In genomic region chr9:123834907-123835562, GRCh38 we compare ENCODE assay signal across 9 cellular contexts.
DNase-seq lines count a peak whose midpoint lies in the region; ATAC-seq and TF ChIP-seq lines count a peak whose summit lies in the region.
"Had no signal": no experiment of that assay in that cellular context is flagged by ENCODE, and none has a peak within 500 bp of the region (broad histone marks: within the 10 kb centered on the region; RNA-seq: fewer than 3 reads in every experiment).

No MANE protein-coding gene starts in this region.

- DNase-seq in astrocyte of the spinal cord (ENCODE audit: low read depth, low spot score) = peak; percentile 28
- DNase-seq in nephron progenitor cell = no peak
- no peak for DNase-seq in DMS 273 treated with DMSO at 0.1 percent for 48 hours (lab: John Stamatoyannopoulos, UW)
- no peak for DNase-seq in DMS114 treated with DMSO at 0.1 percent for 48 hours (lab: John Stamatoyannopoulos, UW; ENCODE audit: unreplicated experiment)

- peak overlapping the region; percentile 2 to 87 (median 72) for H3K4me3 Mint-ChIP-seq in IgD-negative memory B cell
- H3K4me3 Mint-ChIP-seq in nephron progenitor cell = no peak overlapping the region

- H3K27me3 Mint-ChIP-seq in IgD-negative memory B cell = no peaks in the 10 kb centered on the region
- H3K27me3 Mint-ChIP-seq in nephron progenitor cell (ENCODE audit: low read depth, poor library complexity) = no peaks in the 10 kb centered on the region

- TF ChIP-seq CTCF in astrocyte of the spinal cord (IDR thresholded peaks at IDR 0.05; ENCODE audit: low read depth, low read length) (no peak), nephron progenitor cell (IDR thresholded peaks at IDR 0.05) (no peak)

- ATAC-seq in GM18861 (IDR thresholded peaks at IDR 0.05; ENCODE audit: unreplicated experiment) (peak; percentile 69), HG02840 (IDR thresholded peaks at IDR 0.05; ENCODE audit: low FRiP score, unreplicated experiment) (no peak), GM18909 (IDR thresholded peaks at IDR 0.05; ENCODE audit: poor library complexity, unreplicated experiment) (no peak)

- in situ Hi-C loops in astrocyte of the spinal cord (cut with HindIII; ENCODE audit: low sequenced_read_pairs) = no loop called here

- H3K4me3 ChIP-seq in astrocyte of the spinal cord (ENCODE audit: low read depth, low read length) = no peak overlapping the region
- H3K4me3 ChIP-seq: SK-N-MC had no signal

- peaks cover 0 to 5% (median 3%) of the 10 kb centered on the region in 3 donors for H3K9me3 Mint-ChIP-seq in IgD-negative memory B cell
- peaks cover 21% of the 10 kb centered on the region for H3K9me3 Mint-ChIP-seq in nephron progenitor cell

- H3K36me3 Mint-ChIP-seq in IgD-negative memory B cell (peaks cover 4% of the 10 kb centered on the region), nephron progenitor cell (ENCODE audit: low read depth) (peaks cover 22% of the 10 kb centered on the region)

- H3K4me1 Mint-ChIP-seq in IgD-negative memory B cell = peaks cover 16 to 26% (median 21%) of the 10 kb centered on the region in 3 donors
- H3K4me1 Mint-ChIP-seq in nephron progenitor cell = peaks cover 25% of the 10 kb centered on the region

- H3K27ac Mint-ChIP-seq in IgD-negative memory B cell = peak overlapping the region in 1 of 3 donors; percentile 41
- peak overlapping the region; percentile 6 for H3K27ac Mint-ChIP-seq in nephron progenitor cell
